Comparison of ENCODE assay signal across 21 cellular contexts in genomic region chr11:78666675-78667129, GRCh38.
DNase-seq lines count a peak whose midpoint lies in the region; ATAC-seq and TF ChIP-seq lines count a peak whose summit lies in the region.
"Had no signal": no experiment of that assay in that cellular context is flagged by ENCODE, and none has a peak within 500 bp of the region (broad histone marks: within the 10 kb centered on the region; RNA-seq: fewer than 3 reads in every experiment).

No MANE protein-coding gene starts in this region.

- intact Hi-C loops in right lobe of liver (cut with DNase I), result no loop called here

- H3K27ac ChIP-seq in right lobe of liver, result no peak overlapping the region
- H3K27ac ChIP-seq: coronary artery, heart right ventricle, pancreas, right atrium auricular region, WERI-Rb-1 had no signal

- H3K27ac Mint-ChIP-seq in osteocyte (ENCODE audit: unreplicated experiment), result peak overlapping the region; percentile 80
- H3K27ac Mint-ChIP-seq: activated naive CD8-positive, alpha-beta T cell treated with anti-CD3 and anti-CD28 coated beads, Interleukin-2, amount 10 ng/mL, durations not matched to agents 7 days and 5 days; CD8-positive, alpha-beta T cell; natural killer cell had no signal

- H3K9me3 Mint-ChIP-seq in osteocyte (ENCODE audit: unreplicated experiment), result no peaks in the 10 kb centered on the region
- H3K9me3 Mint-ChIP-seq: activated naive CD8-positive, alpha-beta T cell treated with anti-CD3 and anti-CD28 coated beads, Interleukin-2, amount 10 ng/mL, durations not matched to agents 7 days and 5 days; CD8-positive, alpha-beta T cell; natural killer cell had no signal

- no peak overlapping the region for H3K4me3 ChIP-seq in right lobe of liver
- H3K4me3 ChIP-seq: coronary artery, heart right ventricle, pancreas, right atrium auricular region had no signal

- no peak for TF ChIP-seq CTCF in osteocyte (IDR thresholded peaks at IDR 0.05)
- TF ChIP-seq CTCF in right lobe of liver (IDR thresholded peaks at IDR 0.05), result no peak

- H3K9me3 ChIP-seq in right lobe of liver, result no peaks in the 10 kb centered on the region
- H3K9me3 ChIP-seq: heart right ventricle, pancreas, right atrium auricular region had no signal

- DNase-seq in EL (peak; percentile 21), OCI-M1 (lab: John Stamatoyannopoulos, UW) (peak; percentile 96), fibroblast of gingiva (ENCODE audit: low read depth) (peak; percentile 36), osteocyte (ENCODE audit: extremely low spot score, unreplicated experiment) (no peak), right lobe of liver (no peak)
- no peak for DNase-seq in activated CD4-positive, alpha-beta T cell treated with anti-CD3 and anti-CD28 coated beads, Interleukin-2, amount 50 U/mL, for 4 hours
- no peak for DNase-seq in central memory CD4-positive, alpha-beta T cell
- DNase-seq: activated CD4-positive, alpha-beta T cell treated with anti-CD3 and anti-CD28 coated beads, Interleukin-2, amount 50 U/mL, for 1 hour; activated CD8-positive, alpha-beta memory T cell treated with anti-CD3 and anti-CD28 coated beads, Interleukin-2, amount 50 U/mL, for 4 hours; activated naive CD8-positive, alpha-beta T cell treated with anti-CD3 and anti-CD28 coated beads, Interleukin-2, amount 10 ng/mL, durations not matched to agents 7 days and 5 days; CD8-positive, alpha-beta T cell; heart right ventricle; natural killer cell; NCI-H1105; NCI-H2081; pancreas; WERI-Rb-1 had no signal

- ATAC-seq in GM18502 (IDR thresholded peaks at IDR 0.05; ENCODE audit: poor library complexity, unreplicated experiment) (no peak), right lobe of liver (no peak)
- ATAC-seq: CD8-positive, alpha-beta T cell; heart right ventricle; left lobe of liver; natural killer cell; pancreas had no signal

- H3K4me1 ChIP-seq in right lobe of liver, result no peaks in the 10 kb centered on the region
- H3K4me1 ChIP-seq: heart right ventricle, pancreas, right atrium auricular region had no signal

- TF ChIP-seq POLR2A in right lobe of liver (IDR thresholded peaks at IDR 0.05), result no peak

- H3K4me1 Mint-ChIP-seq in osteocyte (ENCODE audit: unreplicated experiment), result peaks cover 58% of the 10 kb centered on the region
- H3K4me1 Mint-ChIP-seq: activated naive CD8-positive, alpha-beta T cell treated with anti-CD3 and anti-CD28 coated beads, Interleukin-2, amount 10 ng/mL, durations not matched to agents 7 days and 5 days; natural killer cell had no signal

- peaks cover 29% of the 10 kb centered on the region for H3K36me3 Mint-ChIP-seq in osteocyte (ENCODE audit: unreplicated experiment)
- H3K36me3 Mint-ChIP-seq: activated naive CD8-positive, alpha-beta T cell treated with anti-CD3 and anti-CD28 coated beads, Interleukin-2, amount 10 ng/mL, durations not matched to agents 7 days and 5 days; CD8-positive, alpha-beta T cell; natural killer cell had no signal

- H3K27me3 Mint-ChIP-seq in osteocyte (ENCODE audit: unreplicated experiment), result no peaks in the 10 kb centered on the region

- H3K27me3 ChIP-seq in right lobe of liver, result no peaks in the 10 kb centered on the region
- H3K27me3 ChIP-seq: heart right ventricle, pancreas, right atrium auricular region had no signal

- no peak overlapping the region for H3K4me3 Mint-ChIP-seq in osteocyte (ENCODE audit: unreplicated experiment)
- H3K4me3 Mint-ChIP-seq: activated naive CD8-positive, alpha-beta T cell treated with anti-CD3 and anti-CD28 coated beads, Interleukin-2, amount 10 ng/mL, durations not matched to agents 7 days and 5 days; CD8-positive, alpha-beta T cell; natural killer cell had no signal

- no peaks in the 10 kb centered on the region for H3K36me3 ChIP-seq in right lobe of liver
- H3K36me3 ChIP-seq: heart right ventricle, pancreas, right atrium auricular region, WERI-Rb-1 had no signal

Comparison
In these comparisons a context has a peak if more than half of its experiments do, and no peak if none do; other contexts are left out.
1. DNase-seq: peak in EL (single experiment), OCI-M1 (single experiment) and fibroblast of gingiva (single experiment); none in osteocyte (single experiment), activated CD4-positive, alpha-beta T cell treated with anti-CD3 and anti-CD28 coated beads, Interleukin-2, amount 50 U/mL, for 4 hours (0 of 2), central memory CD4-positive, alpha-beta T cell (single experiment) and right lobe of liver (0 of 3).